1 cellular context compared by ENCODE assay signal in genomic region chr1:117643601-117644000, GRCh38.
TF ChIP-seq lines count a peak whose summit lies in the region.

No MANE protein-coding gene starts in this region.

TF ChIP-seq in K562, 482 proteins besides CTCF, POLR2A, EP300 and RAD21:
- TF ChIP-seq PKNOX1 (IDR thresholded peaks at IDR 0.05), result no peak
- TF ChIP-seq BHLHE40 (IDR thresholded peaks at IDR 0.05; ENCODE audit: low read length), result no peak
- peak; percentile 90 for TF ChIP-seq RBM25 (IDR thresholded peaks at IDR 0.05; ENCODE audit: low read depth, low read length, severe bottlenecking)
TF ChIP-seq in K562: peak in this region for 1.
